Comparison of ENCODE assay signal across 8 cellular contexts in the genomic region with DNA sequence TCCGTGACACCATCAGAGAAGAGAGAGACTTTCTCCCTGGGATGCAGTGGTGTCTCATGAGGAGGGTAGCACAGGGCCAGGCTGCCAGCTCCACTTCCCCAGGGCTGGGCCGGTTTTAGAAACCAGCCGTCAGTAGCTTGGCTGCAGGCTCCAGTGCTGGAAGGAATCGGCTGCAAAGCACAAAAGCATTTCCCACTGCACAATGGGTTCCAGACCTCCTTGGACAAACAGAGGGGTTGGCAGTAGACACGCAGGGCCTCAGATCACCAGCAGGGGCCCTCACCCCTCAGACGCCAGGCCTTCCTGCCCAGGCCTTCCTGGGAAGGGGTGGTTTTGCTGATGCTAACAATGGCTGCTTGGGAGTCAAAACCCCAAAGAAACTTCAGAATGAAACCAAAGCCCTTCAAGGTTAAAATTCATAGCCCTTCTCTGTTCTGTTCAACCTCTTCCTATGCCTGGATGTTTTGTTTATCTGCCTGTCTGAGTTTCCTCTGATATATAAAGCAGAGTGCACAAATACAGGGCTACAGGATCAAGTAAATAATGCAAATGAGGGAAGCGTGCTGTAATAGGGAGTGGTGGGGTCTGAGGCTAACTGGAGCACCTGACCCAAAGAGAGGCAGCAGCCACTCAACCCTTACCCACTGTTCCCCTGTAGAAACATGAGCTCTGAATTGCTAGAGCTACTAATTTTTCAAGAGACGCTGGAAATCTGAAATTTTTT. TPM values are rescaled to one million over a fixed set of nuclear protein-coding genes. Genes with fewer than 3 reads are reported as not detected.
DNase-seq lines count a peak whose midpoint lies in the region; ATAC-seq, FAIRE-seq and TF ChIP-seq lines count a peak whose summit lies in the region.

No MANE protein-coding gene starts in this region.

- H3K36me3 ChIP-seq in PC-9 (ENCODE audit: low read depth) (no peaks in the 10 kb centered on the region), small intestine (ENCODE audit: control insufficient read depth in 2 of 2, insufficient read depth in 2 of 2, low read length in 2 of 2) (no peaks in the 10 kb centered on the region)

- H3F3A ChIP-seq in PC-9 (ENCODE audit: insufficient read depth, low read depth), result no peaks in the 10 kb centered on the region

- BruUV-seq in PC-9 (replicated peaks; lab: Mats Ljungman, UMichigan), result no TSS peak

- no peak for DNase-seq in AG04450 (ENCODE audit: low read depth, low spot score)
- DNase-seq in PC-9, result peak in 1 of 2 experiments; percentile 38
- peak; percentile 19 for DNase-seq in fibroblast of the aortic adventitia (ENCODE audit: low read depth)
- DNase-seq in small intestine, result peak; percentile 19
- no peak for DNase-seq in RCC 7860 (ENCODE audit: low spot score)

- POLR2A ChIA-PET in AG04450 (lab: Yijun Ruan, JAX) (no interaction called here), PC-9 (lab: Charles Lee; ENCODE audit: unreplicated experiment) (no interaction called here)

- H3K4me3 ChIP-seq in AG04450 (ENCODE audit: low read depth, low read length) (no peak overlapping the region), PC-9 (no peak overlapping the region), fibroblast of the aortic adventitia (ENCODE audit: low read depth, low read length) (no peak overlapping the region), small intestine (ENCODE audit: low read depth in 1 of 2, low read length in 2 of 2) (no peak overlapping the region)

- 67 to 77% (median 74%) methylated on average over 8 of the region's 8 CpGs for WGBS in small intestine, 3 donors

- H3K4me1 ChIP-seq in PC-9 (replicated peaks; ENCODE audit: insufficient read depth) (no peaks in the 10 kb centered on the region), small intestine (ENCODE audit: control insufficient read depth in 2 of 2, insufficient read depth in 1 of 2, low read depth in 1 of 2, low read length in 1 of 2) (no peaks in the 10 kb centered on the region)

- no peaks in the 10 kb centered on the region for H4K20me1 ChIP-seq in PC-9 (ENCODE audit: insufficient read depth)

- no peak for FAIRE-seq in small intestine (lab: Jason Lieb, UNC)
- FAIRE-seq in RCC 7860 (lab: Jason Lieb, UNC), result no peak

- intact Hi-C loops in PC-9 (cut with micrococcal nuclease; ENCODE audit: unreplicated experiment), result loop anchor here (5.0 kb wide), 1 partner anchor 146 kb away; no protein-coding TSS in a partner anchor

- peak; percentile 65 for TF ChIP-seq CTCF in AG04450 (IDR thresholded peaks at IDR 0.05; ENCODE audit: low read depth, low read length)
- peak; percentile 74 for TF ChIP-seq CTCF in GM12872 (IDR thresholded peaks at IDR 0.05; ENCODE audit: insufficient read depth, low read depth, low read length)
- peak; percentile 66 for TF ChIP-seq CTCF in PC-9 (conservative IDR thresholded peaks at IDR 0.05)
- peak; percentile 55 for TF ChIP-seq CTCF in fibroblast of the aortic adventitia (IDR thresholded peaks at IDR 0.05; ENCODE audit: insufficient read depth, low read length)

- H3K9me3 ChIP-seq in AG04450 (ENCODE audit: control insufficient read depth, insufficient read depth, low read length) (no peaks in the 10 kb centered on the region), PC-9 (ENCODE audit: insufficient read depth, low read depth) (no peaks in the 10 kb centered on the region), small intestine (ENCODE audit: control insufficient read depth, low read depth) (no peaks in the 10 kb centered on the region)

- no peak overlapping the region for H2AFZ ChIP-seq in PC-9

- H3K27me3 ChIP-seq in AG04450 (ENCODE audit: control insufficient read depth, insufficient read depth, low read length) (peaks cover 2% of the 10 kb centered on the region), PC-9 (ENCODE audit: insufficient read depth, low read depth) (no peaks in the 10 kb centered on the region), small intestine (ENCODE audit: control insufficient read depth in 2 of 2, insufficient read depth in 2 of 2, low read length in 2 of 2) (no peaks in the 10 kb centered on the region)

- no peak overlapping the region for H3K4me2 ChIP-seq in PC-9

- CTCF ChIA-PET in AG04450 (lab: Charles Lee), result interaction anchor here (0.5 to 2.5 kb wide), 10 partner anchors 10 to 1669 kb away, joined by 3 to 9 read pairs (median 4); no protein-coding TSS in a partner anchor
- CTCF ChIA-PET in PC-9 (lab: Charles Lee), result interaction anchor here (0.5 to 1.4 kb wide), 2 partner anchors 21 to 277 kb away, joined by 4 to 10 read pairs; no protein-coding TSS in a partner anchor

- H3K79me2 ChIP-seq in PC-9 (ENCODE audit: low read depth), result no peaks in the 10 kb centered on the region

- no peak overlapping the region for H3K27ac ChIP-seq in AG04450 (ENCODE audit: low read depth, low read length)
- H3K27ac ChIP-seq in PC-9, result no peak overlapping the region
- no peak overlapping the region for H3K27ac ChIP-seq in small intestine (ENCODE audit: low read depth in 1 of 2, low read length in 1 of 2)

- H3K9me2 ChIP-seq in PC-9 (ENCODE audit: insufficient read depth), result no peaks in the 10 kb centered on the region

- ATAC-seq in GM21786 (IDR thresholded peaks at IDR 0.05; ENCODE audit: unreplicated experiment) (no peak), GM19328 (IDR thresholded peaks at IDR 0.05; ENCODE audit: unreplicated experiment) (no peak)

RNA-seq across cellular contexts. Expression of a gene that starts 26.2 kb away (rescaled TPM):
- polyA plus RNA-seq in AG04450 (2011; rRNA removed) (0.05 and 0.15 TPM in 2 replicates), small intestine (under 1 TPM in 1 of 3 donors, not detected in 2; 0.25 TPM)
- not detected in 2 replicates for polyA minus RNA-seq in AG04450 (2011; rRNA and poly(A)+ RNA removed)
- total RNA-seq in PC-9 (2021) (1.5 TPM in 1 of 2 replicates, not detected in the other), fibroblast of the aortic adventitia (ENCODE audit: low replicate concordance) (0.09 TPM in 1 of 2 replicates, not detected in the other)

Comparison
In these comparisons a context has a peak if more than half of its experiments do, and no peak if none do; other contexts are left out.
1. DNase-seq: peak in fibroblast of the aortic adventitia (single experiment) and small intestine (single experiment); none in AG04450 (single experiment) and RCC 7860 (single experiment).
2. Peak in every context shown above with its lines, with median percentiles within 50 percentile points of each other: CTCF ChIP-seq.